Comparison of ENCODE assay signal across 14 cellular contexts in genomic region chr11:102171101-102171500, GRCh38.
DNase-seq lines count a peak whose midpoint lies in the region; TF ChIP-seq lines count a peak whose summit lies in the region.
"Had no signal": no experiment of that assay in that cellular context is flagged by ENCODE, and none has a peak within 500 bp of the region (broad histone marks: within the 10 kb centered on the region; RNA-seq: fewer than 3 reads in every experiment).

No MANE protein-coding gene starts in this region.

- TF ChIP-seq CTCF in ascending aorta (IDR thresholded peaks at IDR 0.05) (no peak), retinal pigment epithelial cell (conservative IDR thresholded peaks at IDR 0.05; ENCODE audit: low read depth, low read length) (no peak)

- POLR2A ChIA-PET in activated CD4-positive, alpha-beta memory T cell treated with anti-CD3 and anti-CD28 coated beads for 36 hours (lab: Charles Lee): no interaction called here

- DNase-seq in EL: peak; percentile 74
- no peak for DNase-seq in ascending aorta (ENCODE audit: low spot score in 2 of 2)
- peak; percentile 23 for DNase-seq in glomerular endothelial cell (ENCODE audit: extremely low read depth, low read depth, low spot score)
- peak; percentile 65 for DNase-seq in retinal pigment epithelial cell (ENCODE audit: low read depth)
- DNase-seq in NCI-H2171 (lab: John Stamatoyannopoulos, UW): no peak
- DNase-seq in NCI-H2107 treated with DMSO at 0.1 percent for 48 hours (lab: John Stamatoyannopoulos, UW; ENCODE audit: unreplicated experiment): no peak
- DNase-seq in stimulated activated CD8-positive, alpha-beta memory T cell treated with anti-CD3 and anti-CD28 coated beads, Interleukin-4, amount 100 ng/mL, for 48 hours: no peak
- no peak for DNase-seq in activated CD4-positive, alpha-beta memory T cell treated with anti-CD3 and anti-CD28 coated beads for 36 hours
- DNase-seq: amygdala; CD4-positive, CD25-positive, alpha-beta regulatory T cell; glutamatergic neuron; stimulated activated naive CD4-positive, alpha-beta T cell; T-cell had no signal

- H3K36me3 Mint-ChIP-seq in activated CD4-positive, alpha-beta memory T cell treated with anti-CD3 and anti-CD28 coated beads for 36 hours: no peaks in the 10 kb centered on the region
- H3K36me3 Mint-ChIP-seq: CD4-positive, CD25-positive, alpha-beta regulatory T cell; T-cell had no signal

- peaks cover 0 to 34% of the 10 kb centered on the region in 2 donors for H3K4me1 ChIP-seq in ascending aorta

- peaks cover 3 to 20% of the 10 kb centered on the region in 2 donors for H3K36me3 ChIP-seq in ascending aorta

- H3K9me3 Mint-ChIP-seq in activated CD4-positive, alpha-beta memory T cell treated with anti-CD3 and anti-CD28 coated beads for 36 hours: no peaks in the 10 kb centered on the region
- H3K9me3 Mint-ChIP-seq: IgD-negative memory B cell had no signal

- peaks cover 16% of the 10 kb centered on the region for H3K27me3 Mint-ChIP-seq in activated CD4-positive, alpha-beta memory T cell treated with anti-CD3 and anti-CD28 coated beads for 36 hours

- no peaks in the 10 kb centered on the region for H3K27me3 ChIP-seq in ascending aorta

- no peaks in the 10 kb centered on the region for H3K9me3 ChIP-seq in ascending aorta

- no peak overlapping the region for H3K27ac Mint-ChIP-seq in activated CD4-positive, alpha-beta memory T cell treated with anti-CD3 and anti-CD28 coated beads for 36 hours
- H3K27ac Mint-ChIP-seq: CD4-positive, CD25-positive, alpha-beta regulatory T cell; IgD-negative memory B cell; T-cell had no signal

- H3K4me1 Mint-ChIP-seq in activated CD4-positive, alpha-beta memory T cell treated with anti-CD3 and anti-CD28 coated beads for 36 hours (ENCODE audit: low read depth): no peaks in the 10 kb centered on the region
- H3K4me1 Mint-ChIP-seq: CD4-positive, CD25-positive, alpha-beta regulatory T cell; IgD-negative memory B cell; T-cell had no signal

- CTCF ChIA-PET in activated CD4-positive, alpha-beta memory T cell treated with anti-CD3 and anti-CD28 coated beads for 36 hours (lab: Charles Lee): no interaction called here

- H3K4me3 Mint-ChIP-seq in activated CD4-positive, alpha-beta memory T cell treated with anti-CD3 and anti-CD28 coated beads for 36 hours: no peak overlapping the region
- H3K4me3 Mint-ChIP-seq: CD4-positive, CD25-positive, alpha-beta regulatory T cell; IgD-negative memory B cell; T-cell had no signal

- peak overlapping the region; percentile 88 to 91 for H3K27ac ChIP-seq in ascending aorta

- H3K4me3 ChIP-seq in ascending aorta (peak overlapping the region; percentile 8 to 17), retinal pigment epithelial cell (ENCODE audit: low read length) (peak overlapping the region; percentile 6)

- intact Hi-C loops in ascending aorta (cut with DNase I): no loop called here
- intact Hi-C loops in activated CD4-positive, alpha-beta memory T cell treated with anti-CD3 and anti-CD28 coated beads for 36 hours (cut with micrococcal nuclease): no loop called here

Comparison
In these comparisons a context has a peak if more than half of its experiments do, and no peak if none do; other contexts are left out.
1. DNase-seq: peak in EL (single experiment), glomerular endothelial cell (single experiment) and retinal pigment epithelial cell (single experiment); none in ascending aorta (0 of 2), NCI-H2171 (single experiment), NCI-H2107 treated with DMSO at 0.1 percent for 48 hours (single experiment), stimulated activated CD8-positive, alpha-beta memory T cell treated with anti-CD3 and anti-CD28 coated beads, Interleukin-4, amount 100 ng/mL, for 48 hours (single experiment) and activated CD4-positive, alpha-beta memory T cell treated with anti-CD3 and anti-CD28 coated beads for 36 hours (single experiment).